1 cellular context compared by ENCODE assay signal in genomic region chr13:45830121-45830520, GRCh38.
TF ChIP-seq lines count a peak whose summit lies in the region.

No MANE protein-coding gene starts in this region.

TF ChIP-seq in H1, 55 proteins besides CTCF, POLR2A, EP300 and RAD21:
- no peak for TF ChIP-seq BRCA1 (IDR thresholded peaks at IDR 0.05; ENCODE audit: low read depth, low read length)
- no peak for TF ChIP-seq POU5F1 (IDR thresholded peaks at IDR 0.05; ENCODE audit: low read depth, low read length)
- no peak for TF ChIP-seq NANOG (IDR thresholded peaks at IDR 0.05; ENCODE audit: insufficient read depth, low read depth, low read length, poor library complexity, severe bottlenecking)
- TF ChIP-seq SP4 (IDR thresholded peaks at IDR 0.05; ENCODE audit: low read length): no peak
- no peak for TF ChIP-seq SIN3A (conservative IDR thresholded peaks at IDR 0.05 in 1 of 2, IDR thresholded peaks at IDR 0.05 in 1 of 2; ENCODE audit: low read depth in 1 of 2, low read length in 2 of 2)
- TF ChIP-seq HDAC6 (IDR thresholded peaks at IDR 0.05; ENCODE audit: low read depth, low read length): no peak
- no peak for TF ChIP-seq KDM1A (IDR thresholded peaks at IDR 0.05; ENCODE audit: borderline replicate concordance, low read length)
- TF ChIP-seq MAX (IDR thresholded peaks at IDR 0.05): no peak
- TF ChIP-seq BACH1 (IDR thresholded peaks at IDR 0.05; ENCODE audit: low read length): no peak
- no peak for TF ChIP-seq E2F6 (IDR thresholded peaks at IDR 0.05)
- no peak for TF ChIP-seq SP2 (IDR thresholded peaks at IDR 0.05; ENCODE audit: low read length)
- TF ChIP-seq HDAC2 (IDR thresholded peaks at IDR 0.05; ENCODE audit: borderline replicate concordance in 1 of 2, low read depth in 2 of 2, low read length in 2 of 2): no peak
- TF ChIP-seq TCF12 (IDR thresholded peaks at IDR 0.05; ENCODE audit: low read depth, low read length): no peak
- no peak for TF ChIP-seq SUZ12 (IDR thresholded peaks at IDR 0.05; ENCODE audit: low read length)
- no peak for TF ChIP-seq SIX5 (IDR thresholded peaks at IDR 0.05; ENCODE audit: low read depth, low read length)
- TF ChIP-seq RNF2 (IDR thresholded peaks at IDR 0.05; ENCODE audit: borderline replicate concordance, low read depth, low read length, missing control alignments, poor library complexity, severe bottlenecking): no peak
- TF ChIP-seq TEAD4 (IDR thresholded peaks at IDR 0.05; ENCODE audit: low read depth, low read length): no peak
- no peak for TF ChIP-seq JUND (IDR thresholded peaks at IDR 0.05; ENCODE audit: low read length)
- TF ChIP-seq ASH2L (IDR thresholded peaks at IDR 0.05; ENCODE audit: low read length): no peak
